ENCODE assay signal across 9 cellular contexts in the genomic region with DNA sequence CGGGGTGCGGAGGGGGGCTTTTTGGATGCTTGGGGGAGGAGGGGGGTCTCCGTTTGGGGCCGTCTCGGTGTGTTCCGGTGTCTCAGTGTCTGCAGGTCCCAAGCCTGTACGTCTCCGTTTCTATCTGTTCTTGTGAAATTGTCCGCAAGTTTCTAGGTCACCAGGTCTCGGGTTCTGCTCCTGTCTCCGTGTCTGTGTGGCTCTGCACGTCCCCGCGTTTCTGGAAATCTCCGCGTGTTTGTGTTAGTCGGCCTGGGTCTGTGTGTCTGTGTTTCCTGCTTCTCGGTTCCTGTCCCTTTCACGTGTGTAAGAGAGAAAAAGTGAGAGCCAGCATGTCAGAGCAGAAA. TPM values are rescaled to one million over a fixed set of nuclear protein-coding genes. Genes with fewer than 3 reads are reported as not detected.
DNase-seq lines count a peak whose midpoint lies in the region; ATAC-seq, FAIRE-seq and TF ChIP-seq lines count a peak whose summit lies in the region.
"Had no signal": no experiment of that assay in that cellular context is flagged by ENCODE, and none has a peak within 500 bp of the region (broad histone marks: within the 10 kb centered on the region; RNA-seq: fewer than 3 reads in every experiment).

No MANE protein-coding gene starts in this region.

- H3K27me3 ChIP-seq in left lung = peaks cover 12 to 62% of the 10 kb centered on the region in 2 donors

- no peak for FAIRE-seq in A549 (lab: Jason Lieb, UNC)
- FAIRE-seq: TTC549 had no signal

- WGBS in A549 (ENCODE audit: missing lambda C conversion rate) = under 1% methylated on average over 14 of the region's 19 CpGs

- H3K4me3 ChIP-seq in A549 (peak overlapping the region; percentile 92), NB4 (ENCODE audit: low read depth, low read length) (peak overlapping the region; percentile 61), left lung (peak overlapping the region; percentile 43 to 47)

- intact Hi-C loops in left lung (cut with DNase I) = loop anchor here in 1 of 2 donors (10.0 kb wide), 1 partner anchor 129 kb away; no protein-coding TSS in a partner anchor

- CTCF ChIA-PET in A549 (lab: Yijun Ruan, JAX) = interaction anchor here (1.2 to 14.2 kb wide), 16 partner anchors 8 to 239 kb away, joined by 3 to 181 read pairs (median 14); no protein-coding TSS in a partner anchor

- H3K4me3 Mint-ChIP-seq in brain = peak overlapping the region; percentile 93 to 96 (median 95)
- peak overlapping the region; percentile 92 to 93 for H3K4me3 Mint-ChIP-seq in stimulated activated naive CD8-positive, alpha-beta T cell treated with anti-CD3 and anti-CD28 coated beads, Interleukin-15, amount 100 ng/mL, for 72 hours

- ATAC-seq in A549 (peak; percentile 7 to 13; a peak in 3 of 6 replicates), left lung (peak; percentile 17), GM18867 (IDR thresholded peaks at IDR 0.05; ENCODE audit: unreplicated experiment) (no peak)
- ATAC-seq in stimulated activated naive CD8-positive, alpha-beta T cell treated with anti-CD3 and anti-CD28 coated beads, Interleukin-15, amount 100 ng/mL, for 72 hours = peak; percentile 34

- H3K27ac Mint-ChIP-seq in brain = peak overlapping the region; percentile 88 to 96 (median 94)
- H3K27ac Mint-ChIP-seq in stimulated activated naive CD8-positive, alpha-beta T cell treated with anti-CD3 and anti-CD28 coated beads, Interleukin-15, amount 100 ng/mL, for 72 hours = peak overlapping the region; percentile 13 to 97

- H3K9me3 ChIP-seq in A549 = no peaks in the 10 kb centered on the region
- H3K9me3 ChIP-seq in left lung = no peaks in the 10 kb centered on the region

- H3K4me2 ChIP-seq in A549 = peak overlapping the region; percentile 100

- H3K36me3 ChIP-seq in left lung = no peaks in the 10 kb centered on the region

- no peak for TF ChIP-seq CTCF in A549 (IDR thresholded peaks at IDR 0.05)
- TF ChIP-seq CTCF in NB4 (IDR thresholded peaks at IDR 0.05; ENCODE audit: low read depth, low read length) = no peak
- TF ChIP-seq CTCF in brain (conservative IDR thresholded peaks at IDR 0.05) = no peak
- no peak for TF ChIP-seq CTCF in left lung (IDR thresholded peaks at IDR 0.05)

- H3K4me1 ChIP-seq in A549 (peaks cover 23% of the 10 kb centered on the region), left lung (peaks cover 11 to 25% of the 10 kb centered on the region in 2 donors)

- H3K9me3 Mint-ChIP-seq in brain = peaks cover 0 to 5% (median 0%) of the 10 kb centered on the region in 5 experiments
- H3K9me3 Mint-ChIP-seq in stimulated activated naive CD8-positive, alpha-beta T cell treated with anti-CD3 and anti-CD28 coated beads, Interleukin-15, amount 100 ng/mL, for 72 hours = no peaks in the 10 kb centered on the region

- POLR2A ChIA-PET in A549 (lab: Yijun Ruan, JAX) = interaction anchor here (1.2 kb wide), 1 partner anchor 135 kb away, joined by 5 read pairs; no protein-coding TSS in a partner anchor

- TF ChIP-seq POLR2A in A549 (IDR thresholded peaks at IDR 0.05; ENCODE audit: low read length) (no peak), NB4 (IDR thresholded peaks at IDR 0.05; ENCODE audit: extremely low read depth, insufficient read length) (no peak)

- H3K27me3 Mint-ChIP-seq in brain = peaks cover 48% of the 10 kb centered on the region
- H3K27me3 Mint-ChIP-seq in stimulated activated naive CD8-positive, alpha-beta T cell treated with anti-CD3 and anti-CD28 coated beads, Interleukin-15, amount 100 ng/mL, for 72 hours = peaks cover 43% of the 10 kb centered on the region

- TF ChIP-seq EP300 in A549 (IDR thresholded peaks at IDR 0.05) = no peak

- DNase-seq in A549 (ENCODE audit: low read depth in 1 of 2, low spot score in 1 of 2) = no peak
- peak; percentile 51 for DNase-seq in NB4 (ENCODE audit: low read depth)
- DNase-seq in left lung = no peak
- peak; percentile 29 to 33 for DNase-seq in stimulated activated naive CD8-positive, alpha-beta T cell treated with anti-CD3 and anti-CD28 coated beads, Interleukin-15, amount 100 ng/mL, for 72 hours
- no peak for DNase-seq in NCI-H2029 (lab: John Stamatoyannopoulos, UW)
- no peak for DNase-seq in GDM1 (lab: John Stamatoyannopoulos, UW)

- peaks cover 52% of the 10 kb centered on the region for H3K4me1 Mint-ChIP-seq in brain
- peaks cover 29% of the 10 kb centered on the region for H3K4me1 Mint-ChIP-seq in stimulated activated naive CD8-positive, alpha-beta T cell treated with anti-CD3 and anti-CD28 coated beads, Interleukin-15, amount 100 ng/mL, for 72 hours

- H3K27ac ChIP-seq in A549 = peak overlapping the region; percentile 69 to 96
- H3K27ac ChIP-seq in left lung = peak overlapping the region; percentile 18 to 48

- peaks cover 3% of the 10 kb centered on the region for H3K36me3 Mint-ChIP-seq in brain

- no peak for TF ChIP-seq RAD21 in A549 (conservative IDR thresholded peaks at IDR 0.05 in 1 of 2, IDR thresholded peaks at IDR 0.05 in 1 of 2)

TF ChIP-seq in A549, 52 proteins besides CTCF, POLR2A, EP300 and RAD21:
- TF ChIP-seq, protein P1, sequence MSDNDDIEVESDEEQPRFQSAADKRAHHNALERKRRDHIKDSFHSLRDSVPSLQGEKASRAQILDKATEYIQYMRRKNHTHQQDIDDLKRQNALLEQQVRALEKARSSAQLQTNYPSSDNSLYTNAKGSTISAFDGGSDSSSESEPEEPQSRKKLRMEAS (IDR thresholded peaks at IDR 0.05) = peak; percentile 36; the same call in 1 of the 2 replicates
- TF ChIP-seq NFE2L2 (conservative IDR thresholded peaks at IDR 0.05; ENCODE audit: low read length) = no peak
TF ChIP-seq in A549: peak in this region for 1.

RNA-seq across cellular contexts. Expression of a gene that starts 0.9 kb away (rescaled TPM):
- polyA plus RNA-seq in A549 (2011; rRNA removed) (6.9 and 8.5 TPM in 2 replicates), A549 (2017; fragmentation: RNase III; extraction: RNeasy Plus Mini Kit Qiagen cat#74134 plus additional on column Dnase treatment) (20.6 to 21.0 TPM (median 20.7 TPM) in 3 replicates), brain (ENCODE audit: insufficient read depth, low read depth, low replicate concordance) (0.17 TPM)
- polyA plus RNA-seq in A549 (2012; cell fraction: cytosol; rRNA removed) = 12.6 and 14.4 TPM in 2 replicates
- polyA plus RNA-seq in A549 (2012; cell fraction: nucleus; rRNA removed) = 96.2 and 110 TPM in 2 replicates
- polyA minus RNA-seq in A549 (2011; rRNA and poly(A)+ RNA removed) = 11.6 and 14.9 TPM in 2 replicates
- 10 to 100 TPM; 15.8 to 23.5 TPM for total RNA-seq in left lung

RNA-seq across cellular contexts. Expression of a gene that starts 57.2 kb away (rescaled TPM):
- polyA plus RNA-seq in A549 (2011; rRNA removed) (6.2 and 6.3 TPM in 2 replicates), A549 (2017; fragmentation: RNase III; extraction: RNeasy Plus Mini Kit Qiagen cat#74134 plus additional on column Dnase treatment) (4.4 to 6.0 TPM (median 5.2 TPM) in 3 replicates), brain (ENCODE audit: insufficient read depth, low read depth, low replicate concordance) (not detected)
- polyA plus RNA-seq in A549 (2012; cell fraction: cytosol; rRNA removed) = 3.5 and 6.1 TPM in 2 replicates
- 17.1 and 24.5 TPM in 2 replicates for polyA plus RNA-seq in A549 (2012; cell fraction: nucleus; rRNA removed)
- polyA minus RNA-seq in A549 (2011; rRNA and poly(A)+ RNA removed) = 4.5 and 9.5 TPM in 2 replicates
- 1 to 10 TPM; 2.4 to 9.0 TPM for total RNA-seq in left lung

Comparison
In these comparisons a context has a peak if more than half of its experiments do, and no peak if none do; other contexts are left out.
1. DNase-seq: peak in NB4 (single experiment) and stimulated activated naive CD8-positive, alpha-beta T cell treated with anti-CD3 and anti-CD28 coated beads, Interleukin-15, amount 100 ng/mL, for 72 hours (2 of 2); none in A549 (0 of 2), left lung (0 of 2), NCI-H2029 (single experiment) and GDM1 (single experiment).
2. Peak in every context shown above with its lines, with median percentiles within 50 percentile points of each other: H3K4me3 ChIP-seq.